9 cellular contexts compared by ENCODE assay signal in the genomic region with DNA sequence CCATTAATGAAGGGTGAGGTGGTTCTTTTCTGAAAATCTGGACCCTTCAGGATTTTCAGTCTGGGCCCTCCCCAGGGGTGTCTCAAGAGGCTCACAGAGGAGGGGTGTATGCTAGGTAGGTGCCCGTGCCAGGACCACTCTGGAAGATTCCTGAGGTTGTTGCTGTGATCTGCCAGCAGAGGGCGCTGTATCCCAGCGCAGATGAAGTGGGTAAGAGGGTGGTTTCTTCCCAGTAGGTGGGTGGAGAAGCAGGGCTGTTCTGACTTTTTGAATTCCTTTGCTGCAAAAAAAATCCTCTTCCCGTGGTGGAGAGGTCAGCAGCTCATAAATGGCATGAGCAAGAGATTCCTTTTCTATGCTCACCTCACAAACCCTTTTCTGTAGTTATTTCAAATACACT. TPM values are rescaled to one million over a fixed set of nuclear protein-coding genes. Genes with fewer than 3 reads are reported as not detected.
DNase-seq lines count a peak whose midpoint lies in the region; ATAC-seq and TF ChIP-seq lines count a peak whose summit lies in the region.
"Had no signal": no experiment of that assay in that cellular context is flagged by ENCODE, and none has a peak within 500 bp of the region (broad histone marks: within the 10 kb centered on the region; RNA-seq: fewer than 3 reads in every experiment).

No MANE protein-coding gene starts in this region.

- H3K27ac Mint-ChIP-seq in immature natural killer cell, result no peak overlapping the region
- H3K27ac Mint-ChIP-seq: activated B cell treated with CpG ODN at 0.5 μM for 24 hours had no signal

- in situ Hi-C loops in astrocyte of the cerebellum (cut with HindIII; ENCODE audit: low sequenced_read_pairs), result no loop called here

- no peaks in the 10 kb centered on the region for H3K36me3 Mint-ChIP-seq in immature natural killer cell

- H3K27me3 Mint-ChIP-seq in immature natural killer cell (ENCODE audit: low read depth in 3 of 3), result peaks cover 3 to 13% (median 3%) of the 10 kb centered on the region in 3 donors
- H3K27me3 Mint-ChIP-seq: activated B cell treated with CpG ODN at 0.5 μM for 24 hours had no signal

- peaks cover 0 to 2% (median 0%) of the 10 kb centered on the region in 6 donors for H3K9me3 Mint-ChIP-seq in immature natural killer cell
- H3K9me3 Mint-ChIP-seq: activated B cell treated with CpG ODN at 0.5 μM for 24 hours had no signal

- no peaks in the 10 kb centered on the region for H3K4me1 Mint-ChIP-seq in immature natural killer cell
- H3K4me1 Mint-ChIP-seq: activated B cell treated with CpG ODN at 0.5 μM for 24 hours had no signal

- ATAC-seq in SK-N-SH treated with all-trans-retinoic acid at 6 μM for 48 hours (peak; percentile 90), GM21717 (IDR thresholded peaks at IDR 0.05; ENCODE audit: unreplicated experiment) (no peak)

- H3K4me3 ChIP-seq in astrocyte of the cerebellum (ENCODE audit: low read depth, low read length), result no peak overlapping the region

- TF ChIP-seq CTCF in astrocyte of the cerebellum (IDR thresholded peaks at IDR 0.05; ENCODE audit: low read depth, low read length, missing control alignments), result peak; percentile 73

- H3K4me3 Mint-ChIP-seq in immature natural killer cell, result no peak overlapping the region
- H3K4me3 Mint-ChIP-seq: activated B cell treated with CpG ODN at 0.5 μM for 24 hours had no signal

- peak; percentile 5 for DNase-seq in DMS153 treated with DMSO at 0.1 percent for 48 hours (lab: John Stamatoyannopoulos, UW; ENCODE audit: unreplicated experiment)
- peak; percentile 14 for DNase-seq in HPDE6-E6E7 (ENCODE audit: extremely low spot score)
- peak; percentile 12 for DNase-seq in astrocyte of the cerebellum (ENCODE audit: low read depth)
- peak in 2 of 3 donors; percentile 8 to 10 for DNase-seq in immature natural killer cell
- peak; percentile 44 for DNase-seq in stimulated activated CD4-positive, alpha-beta T cell treated with anti-CD3 and anti-CD28 coated beads, Interleukin-4, amount 100 ng/mL, for 1 hour
- DNase-seq in NCI-H446 treated with DMSO at 0.1 percent for 48 hours (lab: John Stamatoyannopoulos, UW), result no peak
- DNase-seq: activated B cell treated with CpG ODN at 0.5 μM for 24 hours had no signal

TF ChIP-seq in SK-N-SH treated with all-trans-retinoic acid at 6 μM for 48 hours, 23 proteins besides CTCF, POLR2A, EP300 and RAD21:
- TF ChIP-seq CSRNP3 (CRISPR knock-in tag; IDR thresholded peaks at IDR 0.05), result no peak
- TF ChIP-seq ZFP3 (CRISPR knock-in tag; IDR thresholded peaks at IDR 0.05), result no peak
- no peak for TF ChIP-seq TSHZ2 (CRISPR knock-in tag; IDR thresholded peaks at IDR 0.05)
- TF ChIP-seq BACH2 (CRISPR knock-in tag; IDR thresholded peaks at IDR 0.05; ENCODE audit: borderline replicate concordance), result no peak
- no peak for TF ChIP-seq POU6F1 (CRISPR knock-in tag; IDR thresholded peaks at IDR 0.05; ENCODE audit: borderline replicate concordance, low read depth)
- TF ChIP-seq ESRRG (CRISPR knock-in tag; IDR thresholded peaks at IDR 0.05), result no peak
- TF ChIP-seq TCF4 (CRISPR knock-in tag; IDR thresholded peaks at IDR 0.05; ENCODE audit: borderline replicate concordance), result no peak

RNA-seq across cellular contexts. Expression of gene SCML1, which starts 51.1 kb away (rescaled TPM):
- 1 to 10 TPM in 2 of 3 donors, not detected in 1; 1.3 to 2.2 TPM for polyA plus RNA-seq in immature natural killer cell
